In the genomic region with DNA sequence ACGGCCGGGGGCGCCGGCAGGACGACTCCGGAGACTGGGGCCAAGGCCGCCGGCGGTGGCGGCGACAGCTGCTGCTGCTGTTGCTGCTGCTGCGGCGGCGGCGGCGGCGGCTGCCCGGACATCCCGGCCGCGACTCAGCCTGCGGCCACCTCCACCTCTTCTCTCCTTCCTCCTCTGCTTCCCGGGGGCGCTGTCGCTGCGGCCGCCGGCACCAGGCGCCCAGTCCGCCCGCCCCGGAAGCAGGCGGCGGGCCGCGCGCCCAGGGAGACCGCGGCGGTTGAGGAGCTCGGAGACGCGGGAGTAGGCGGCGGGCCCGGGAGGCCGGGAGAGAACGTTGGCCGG, we compare ENCODE assay signal across 7 cellular contexts. TPM values are rescaled to one million over a fixed set of nuclear protein-coding genes. Genes with fewer than 3 reads are reported as not detected.
DNase-seq lines count a peak whose midpoint lies in the region; ATAC-seq and TF ChIP-seq lines count a peak whose summit lies in the region.

No MANE protein-coding gene starts in this region.

- peaks cover 15 to 19% of the 10 kb centered on the region in 2 donors for H3K36me3 Mint-ChIP-seq in activated T-cell treated with anti-CD3 and anti-CD28 coated beads, Interleukin-2, amount 50 U/mL, for 72 hours (ENCODE audit: insufficient read depth in 2 of 2)

- H4K20me1 ChIP-seq in GM23248 (ENCODE audit: insufficient read depth): no peaks in the 10 kb centered on the region; the same call in 1 of the 2 replicates

- H3K4me1 Mint-ChIP-seq in activated T-cell treated with anti-CD3 and anti-CD28 coated beads, Interleukin-2, amount 50 U/mL, for 72 hours (ENCODE audit: low read depth): peaks cover 63% of the 10 kb centered on the region

- ATAC-seq in GM18499 (IDR thresholded peaks at IDR 0.05; ENCODE audit: insufficient read depth, unreplicated experiment) (peak; percentile 16), left ventricle myocardium superior (peak; percentile 38)
- ATAC-seq in activated T-cell treated with anti-CD3 and anti-CD28 coated beads, Interleukin-2, amount 50 U/mL, for 72 hours (replicated peaks in 1 of 2): peak; percentile 63 to 68

- H3K27me3 ChIP-seq in GM23248 (replicated peaks; ENCODE audit: insufficient read depth): no peaks in the 10 kb centered on the region

- peak overlapping the region; percentile 28 for H3K27ac Mint-ChIP-seq in activated T-cell treated with anti-CD3 and anti-CD28 coated beads, Interleukin-2, amount 50 U/mL, for 72 hours

- peaks cover 30% of the 10 kb centered on the region for H3F3A ChIP-seq in GM23248 (ENCODE audit: insufficient read depth)

- peak overlapping the region; percentile 25 for H3K4me2 ChIP-seq in GM23248 (ENCODE audit: unreplicated experiment)

- no peaks in the 10 kb centered on the region for H3K9me3 ChIP-seq in GM23248 (ENCODE audit: low read depth)

- TF ChIP-seq CTCF in LNCaP clone FGC (IDR thresholded peaks at IDR 0.05; ENCODE audit: control insufficient read depth, extremely low read depth, insufficient read depth): peak; percentile 41

- 0 out of 2 replicates have a peak overlapping the region, but pooled peaks have one; percentile 43 for H2AFZ ChIP-seq in GM23248

- H3K27me3 Mint-ChIP-seq in activated T-cell treated with anti-CD3 and anti-CD28 coated beads, Interleukin-2, amount 50 U/mL, for 72 hours (ENCODE audit: low read depth): no peaks in the 10 kb centered on the region

- H3K4me3 ChIP-seq in GM23248: peak overlapping the region; percentile 99
- peak overlapping the region; percentile 89 for H3K4me3 ChIP-seq in LNCaP clone FGC (ENCODE audit: low read depth, low read length)

- H3K4me3 Mint-ChIP-seq in activated T-cell treated with anti-CD3 and anti-CD28 coated beads, Interleukin-2, amount 50 U/mL, for 72 hours: peak overlapping the region; percentile 51 to 67

- no peaks in the 10 kb centered on the region for H3K9me2 ChIP-seq in GM23248 (ENCODE audit: insufficient read depth)

- DNase-seq in GM23248 (no peak), LNCaP clone FGC (ENCODE audit: low read depth) (no peak), left ventricle myocardium superior (no peak)
- peak in 1 of 2 donors; percentile 84 for DNase-seq in activated T-cell treated with anti-CD3 and anti-CD28 coated beads, Interleukin-2, amount 50 U/mL, for 72 hours
- peak; percentile 57 for DNase-seq in stimulated activated CD8-positive, alpha-beta memory T cell treated with anti-CD3 and anti-CD28 coated beads, Interleukin-4, amount 100 ng/mL, for 24 hours (ENCODE audit: low read depth)
- no peak for DNase-seq in stimulated activated CD4-positive, alpha-beta T cell treated with anti-CD3 and anti-CD28 coated beads, Interleukin-2, amount 100 ng/mL, for 48 hours

- H3K4me1 ChIP-seq in GM23248 (ENCODE audit: insufficient read depth): peaks cover 24% of the 10 kb centered on the region

- peaks cover 0 to 2% of the 10 kb centered on the region in 2 donors for H3K9me3 Mint-ChIP-seq in activated T-cell treated with anti-CD3 and anti-CD28 coated beads, Interleukin-2, amount 50 U/mL, for 72 hours

- no peaks in the 10 kb centered on the region for H3K36me3 ChIP-seq in GM23248 (ENCODE audit: low read depth)

- H3K9ac ChIP-seq in GM23248: peak overlapping the region; percentile 92

- intact Hi-C loops in left ventricle myocardium superior (cut with micrococcal nuclease): no loop called here

- in situ Hi-C loops in GM23248 (cut with MboI): no loop called here

- WGBS in GM23248 (ENCODE audit: low coverage in 1 of 2, low lambda C conversion rate in 2 of 2, missing lambda C conversion rate in 2 of 2), 2 experiments: 0 to 3% methylated on average over 24 to 43 of the region's 49 CpGs

- H3K79me2 ChIP-seq in GM23248 (ENCODE audit: insufficient read depth): peaks cover 45% of the 10 kb centered on the region

- peak overlapping the region; percentile 87 for H3K27ac ChIP-seq in GM23248

RNA-seq across cellular contexts. Expression of a gene that starts 0.3 kb away (rescaled TPM):
- 28.3 and 29.8 TPM in 2 replicates for total RNA-seq in GM23248 (2014; rRNA removed; shearing (Covaris generic))
- polyA plus RNA-seq in GM23248 (2016; fragmentation: Nextera tagmentation; extraction: Ambion mirVana): 8.0 and 8.8 TPM in 2 replicates
- total RNA-seq in activated T-cell treated with anti-CD3 and anti-CD28 coated beads, Interleukin-2, amount 50 U/mL, for 72 hours: 10 to 100 TPM; 74.9 to 78.0 TPM
- 31.9 TPM for total RNA-seq in left ventricle myocardium superior
